1 cellular context compared by ENCODE assay signal in genomic region chr1:161313554-161314200, GRCh38.
TF ChIP-seq lines count a peak whose summit lies in the region.

No MANE protein-coding gene starts in this region.

TF ChIP-seq in WTC11, 78 proteins besides CTCF, POLR2A, EP300 and RAD21 (continued from another document):
- TF ChIP-seq ATF2 (CRISPR knock-in tag; IDR thresholded peaks at IDR 0.05; ENCODE audit: borderline replicate concordance, low read depth) (no peak), USF1 (CRISPR knock-in tag; IDR thresholded peaks at IDR 0.05) (no peak), JUN (CRISPR knock-in tag; IDR thresholded peaks at IDR 0.05) (no peak), USF2 (CRISPR knock-in tag; IDR thresholded peaks at IDR 0.05) (no peak), NR2C2 (CRISPR knock-in tag; IDR thresholded peaks at IDR 0.05) (no peak), MLX (CRISPR knock-in tag; IDR thresholded peaks at IDR 0.05) (no peak)
